1 cellular context compared by ENCODE assay signal in the genomic region with DNA sequence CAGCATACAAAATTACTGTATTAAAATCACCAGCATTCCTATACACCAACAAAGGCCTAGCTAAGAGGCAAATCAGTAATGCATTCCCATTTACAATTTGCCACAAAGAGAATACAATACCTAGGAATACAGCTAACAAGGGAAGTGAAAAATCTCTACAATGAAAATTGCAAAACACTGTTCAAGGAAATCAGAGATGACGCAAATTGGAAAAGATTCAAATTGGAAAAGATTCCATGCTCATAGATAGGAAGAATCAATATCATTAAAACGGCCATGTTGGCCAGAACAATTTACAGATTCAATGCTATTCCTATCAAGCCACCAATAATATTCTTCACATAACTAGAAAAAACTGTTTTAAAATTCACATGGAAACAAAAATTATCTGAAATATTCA.
TF ChIP-seq lines count a peak whose summit lies in the region.

No MANE protein-coding gene starts in this region.

TF ChIP-seq in HepG2, 621 proteins besides CTCF, POLR2A, EP300 and RAD21 (continued from another document):
- TF ChIP-seq, protein P1, sequence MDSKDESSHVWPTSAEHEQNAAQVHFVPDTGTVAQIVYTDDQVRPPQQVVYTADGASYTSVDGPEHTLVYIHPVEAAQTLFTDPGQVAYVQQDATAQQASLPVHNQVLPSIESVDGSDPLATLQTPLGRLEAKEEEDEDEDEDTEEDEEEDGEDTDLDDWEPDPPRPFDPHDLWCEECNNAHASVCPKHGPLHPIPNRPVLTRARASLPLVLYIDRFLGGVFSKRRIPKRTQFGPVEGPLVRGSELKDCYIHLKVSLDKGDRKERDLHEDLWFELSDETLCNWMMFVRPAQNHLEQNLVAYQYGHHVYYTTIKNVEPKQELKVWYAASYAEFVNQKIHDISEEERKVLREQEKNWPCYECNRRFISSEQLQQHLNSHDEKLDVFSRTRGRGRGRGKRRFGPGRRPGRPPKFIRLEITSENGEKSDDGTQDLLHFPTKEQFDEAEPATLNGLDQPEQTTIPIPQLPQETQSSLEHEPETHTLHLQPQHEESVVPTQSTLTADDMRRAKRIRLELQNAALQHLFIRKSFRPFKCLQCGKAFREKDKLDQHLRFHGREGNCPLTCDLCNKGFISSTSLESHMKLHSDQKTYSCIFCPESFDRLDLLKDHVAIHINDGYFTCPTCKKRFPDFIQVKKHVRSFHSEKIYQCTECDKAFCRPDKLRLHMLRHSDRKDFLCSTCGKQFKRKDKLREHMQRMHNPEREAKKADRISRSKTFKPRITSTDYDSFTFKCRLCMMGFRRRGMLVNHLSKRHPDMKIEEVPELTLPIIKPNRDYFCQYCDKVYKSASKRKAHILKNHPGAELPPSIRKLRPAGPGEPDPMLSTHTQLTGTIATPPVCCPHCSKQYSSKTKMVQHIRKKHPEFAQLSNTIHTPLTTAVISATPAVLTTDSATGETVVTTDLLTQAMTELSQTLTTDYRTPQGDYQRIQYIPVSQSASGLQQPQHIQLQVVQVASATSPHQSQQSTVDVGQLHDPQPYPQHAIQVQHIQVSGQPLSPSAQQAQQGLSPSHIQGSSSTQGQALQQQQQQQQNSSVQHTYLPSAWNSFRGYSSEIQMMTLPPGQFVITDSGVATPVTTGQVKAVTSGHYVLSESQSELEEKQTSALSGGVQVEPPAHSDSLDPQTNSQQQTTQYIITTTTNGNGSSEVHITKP (CRISPR knock-in tag; IDR thresholded peaks at IDR 0.05; ENCODE audit: low read depth): no peak
- TF ChIP-seq, protein P2, sequence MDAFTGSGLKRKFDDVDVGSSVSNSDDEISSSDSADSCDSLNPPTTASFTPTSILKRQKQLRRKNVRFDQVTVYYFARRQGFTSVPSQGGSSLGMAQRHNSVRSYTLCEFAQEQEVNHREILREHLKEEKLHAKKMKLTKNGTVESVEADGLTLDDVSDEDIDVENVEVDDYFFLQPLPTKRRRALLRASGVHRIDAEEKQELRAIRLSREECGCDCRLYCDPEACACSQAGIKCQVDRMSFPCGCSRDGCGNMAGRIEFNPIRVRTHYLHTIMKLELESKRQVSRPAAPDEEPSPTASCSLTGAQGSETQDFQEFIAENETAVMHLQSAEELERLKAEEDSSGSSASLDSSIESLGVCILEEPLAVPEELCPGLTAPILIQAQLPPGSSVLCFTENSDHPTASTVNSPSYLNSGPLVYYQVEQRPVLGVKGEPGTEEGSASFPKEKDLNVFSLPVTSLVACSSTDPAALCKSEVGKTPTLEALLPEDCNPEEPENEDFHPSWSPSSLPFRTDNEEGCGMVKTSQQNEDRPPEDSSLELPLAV (CRISPR knock-in tag; conservative IDR thresholded peaks at IDR 0.05; ENCODE audit: low read depth): no peak
- TF ChIP-seq, protein P3, sequence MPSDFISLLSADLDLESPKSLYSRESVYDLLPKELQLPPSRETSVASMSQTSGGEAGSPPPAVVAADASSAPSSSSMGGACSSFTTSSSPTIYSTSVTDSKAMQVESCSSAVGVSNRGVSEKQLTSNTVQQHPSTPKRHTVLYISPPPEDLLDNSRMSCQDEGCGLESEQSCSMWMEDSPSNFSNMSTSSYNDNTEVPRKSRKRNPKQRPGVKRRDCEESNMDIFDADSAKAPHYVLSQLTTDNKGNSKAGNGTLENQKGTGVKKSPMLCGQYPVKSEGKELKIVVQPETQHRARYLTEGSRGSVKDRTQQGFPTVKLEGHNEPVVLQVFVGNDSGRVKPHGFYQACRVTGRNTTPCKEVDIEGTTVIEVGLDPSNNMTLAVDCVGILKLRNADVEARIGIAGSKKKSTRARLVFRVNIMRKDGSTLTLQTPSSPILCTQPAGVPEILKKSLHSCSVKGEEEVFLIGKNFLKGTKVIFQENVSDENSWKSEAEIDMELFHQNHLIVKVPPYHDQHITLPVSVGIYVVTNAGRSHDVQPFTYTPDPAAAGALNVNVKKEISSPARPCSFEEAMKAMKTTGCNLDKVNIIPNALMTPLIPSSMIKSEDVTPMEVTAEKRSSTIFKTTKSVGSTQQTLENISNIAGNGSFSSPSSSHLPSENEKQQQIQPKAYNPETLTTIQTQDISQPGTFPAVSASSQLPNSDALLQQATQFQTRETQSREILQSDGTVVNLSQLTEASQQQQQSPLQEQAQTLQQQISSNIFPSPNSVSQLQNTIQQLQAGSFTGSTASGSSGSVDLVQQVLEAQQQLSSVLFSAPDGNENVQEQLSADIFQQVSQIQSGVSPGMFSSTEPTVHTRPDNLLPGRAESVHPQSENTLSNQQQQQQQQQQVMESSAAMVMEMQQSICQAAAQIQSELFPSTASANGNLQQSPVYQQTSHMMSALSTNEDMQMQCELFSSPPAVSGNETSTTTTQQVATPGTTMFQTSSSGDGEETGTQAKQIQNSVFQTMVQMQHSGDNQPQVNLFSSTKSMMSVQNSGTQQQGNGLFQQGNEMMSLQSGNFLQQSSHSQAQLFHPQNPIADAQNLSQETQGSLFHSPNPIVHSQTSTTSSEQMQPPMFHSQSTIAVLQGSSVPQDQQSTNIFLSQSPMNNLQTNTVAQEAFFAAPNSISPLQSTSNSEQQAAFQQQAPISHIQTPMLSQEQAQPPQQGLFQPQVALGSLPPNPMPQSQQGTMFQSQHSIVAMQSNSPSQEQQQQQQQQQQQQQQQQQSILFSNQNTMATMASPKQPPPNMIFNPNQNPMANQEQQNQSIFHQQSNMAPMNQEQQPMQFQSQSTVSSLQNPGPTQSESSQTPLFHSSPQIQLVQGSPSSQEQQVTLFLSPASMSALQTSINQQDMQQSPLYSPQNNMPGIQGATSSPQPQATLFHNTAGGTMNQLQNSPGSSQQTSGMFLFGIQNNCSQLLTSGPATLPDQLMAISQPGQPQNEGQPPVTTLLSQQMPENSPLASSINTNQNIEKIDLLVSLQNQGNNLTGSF (CRISPR knock-in tag; IDR thresholded peaks at IDR 0.05): no peak
- TF ChIP-seq KDM3A (CRISPR knock-in tag; IDR thresholded peaks at IDR 0.05; ENCODE audit: low read depth): no peak
